In the genomic region with DNA sequence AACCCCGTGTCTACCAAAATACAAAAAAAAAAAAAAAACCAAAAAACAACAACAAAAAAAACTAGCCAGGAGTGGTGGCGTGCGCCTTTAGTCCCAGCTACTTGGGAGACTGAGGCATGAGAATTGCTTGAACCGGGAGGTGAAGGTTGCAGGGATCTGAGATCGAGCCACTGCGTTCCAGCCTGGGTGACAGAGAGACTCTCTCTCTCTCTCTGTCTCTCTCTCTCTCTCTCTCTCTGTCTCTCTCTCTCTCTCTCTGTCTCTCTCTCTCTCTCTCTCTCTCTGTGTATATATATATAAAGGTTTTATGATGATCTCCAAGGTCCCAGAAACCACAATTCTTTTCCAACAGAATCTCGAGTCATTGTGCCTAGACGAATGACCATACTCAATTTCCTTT, we compare ENCODE assay signal across 27 cellular contexts. TPM values are rescaled to one million over a fixed set of nuclear protein-coding genes. Genes with fewer than 3 reads are reported as not detected.
"Had no signal": no experiment of that assay in that cellular context is flagged by ENCODE, and none has a peak within 500 bp of the region (broad histone marks: within the 10 kb centered on the region; RNA-seq: fewer than 3 reads in every experiment).

No MANE protein-coding gene starts in this region.

- H3K4me3 ChIP-seq: left lung, lung, ovary, right atrium auricular region, right lobe of liver, skin epidermis, spleen, suprapubic skin, thoracic aorta, tibial artery, uterus had no signal

- DNase-seq: hypothalamus; immature natural killer cell; kidney; left colon; left lung; mesendoderm; naive B cell; natural killer cell; ovary; right lobe of liver; spleen; stimulated activated CD4-positive, alpha-beta T cell treated with anti-CD3 and anti-CD28 coated beads, Interleukin-4, amount 100 ng/mL, for 24 hours; stimulated activated naive CD4-positive, alpha-beta T cell; tibial artery; trophoblast cell; uterus had no signal

- H3K27ac Mint-ChIP-seq: immature natural killer cell; mesothelial cell of epicardium; naive B cell; natural killer cell; progenitor cell of endocrine pancreas; stimulated activated effector memory CD8-positive, alpha-beta T cell treated with anti-CD3 and anti-CD28 coated beads, Interleukin-12 subunit alpha, Interleukin-12 subunit beta, amount 100 ng/mL, for 72 hours; stimulated activated naive CD8-positive, alpha-beta T cell treated with anti-CD3 and anti-CD28 coated beads, Interleukin-15, Interleukin-2, amounts not matched to agents 100 ng/mL and 50 ng/mL, for 24 hours had no signal

- H3K4me3 Mint-ChIP-seq: immature natural killer cell; mesothelial cell of epicardium; naive B cell; natural killer cell; stimulated activated effector memory CD8-positive, alpha-beta T cell treated with anti-CD3 and anti-CD28 coated beads, Interleukin-12 subunit alpha, Interleukin-12 subunit beta, amount 100 ng/mL, for 72 hours; stimulated activated naive CD8-positive, alpha-beta T cell treated with anti-CD3 and anti-CD28 coated beads, Interleukin-15, Interleukin-2, amounts not matched to agents 100 ng/mL and 50 ng/mL, for 24 hours had no signal

- H3K4me1 Mint-ChIP-seq: immature natural killer cell; natural killer cell; stimulated activated effector memory CD8-positive, alpha-beta T cell treated with anti-CD3 and anti-CD28 coated beads, Interleukin-12 subunit alpha, Interleukin-12 subunit beta, amount 100 ng/mL, for 72 hours had no signal

- FAIRE-seq: islet of Langerhans, kidney had no signal

- H3K36me3 Mint-ChIP-seq: immature natural killer cell; mesothelial cell of epicardium; naive B cell; natural killer cell; stimulated activated effector memory CD8-positive, alpha-beta T cell treated with anti-CD3 and anti-CD28 coated beads, Interleukin-12 subunit alpha, Interleukin-12 subunit beta, amount 100 ng/mL, for 72 hours had no signal

- H3K9me3 Mint-ChIP-seq: immature natural killer cell; mesothelial cell of epicardium; naive B cell; natural killer cell; stimulated activated effector memory CD8-positive, alpha-beta T cell treated with anti-CD3 and anti-CD28 coated beads, Interleukin-12 subunit alpha, Interleukin-12 subunit beta, amount 100 ng/mL, for 72 hours; stimulated activated naive CD8-positive, alpha-beta T cell treated with anti-CD3 and anti-CD28 coated beads, Interleukin-15, Interleukin-2, amounts not matched to agents 100 ng/mL and 50 ng/mL, for 24 hours had no signal

- H3K27me3 ChIP-seq: ovary, right atrium auricular region, right lobe of liver, uterus had no signal

- H3K36me3 ChIP-seq: left lung, ovary, right atrium auricular region, right lobe of liver, spleen, suprapubic skin, thoracic aorta, tibial artery, uterus had no signal

- H3K27ac ChIP-seq: left lung, ovary, right atrium auricular region, right lobe of liver, skin epidermis, spleen, suprapubic skin, thoracic aorta, tibial artery, uterus had no signal

- ATAC-seq: left colon; left lung; natural killer cell; right lobe of liver; stimulated activated effector memory CD8-positive, alpha-beta T cell treated with anti-CD3 and anti-CD28 coated beads, Interleukin-12 subunit alpha, Interleukin-12 subunit beta, amount 100 ng/mL, for 72 hours had no signal

- H3K4me1 ChIP-seq: right atrium auricular region, right lobe of liver, suprapubic skin, tibial artery, uterus had no signal

- H3K9me3 ChIP-seq: left lung, ovary, right atrium auricular region, right lobe of liver, spleen, suprapubic skin, thoracic aorta, tibial artery, uterus had no signal

RNA-seq across cellular contexts. Expression of a gene that starts 18.8 kb away (rescaled TPM):
- polyA plus RNA-seq: neural cell had no signal
